ENCODE assay signal across 1 cellular context in genomic region chr19:38304866-38305429, GRCh38.
TF ChIP-seq lines count a peak whose summit lies in the region.

No MANE protein-coding gene starts in this region.

TF ChIP-seq in K562, 482 proteins besides CTCF, POLR2A, EP300 and RAD21 (continued from another document and continues in another):
- TF ChIP-seq ATF3 (IDR thresholded peaks at IDR 0.05) (no peak), ATF3 (CRISPR knock-in tag; conservative IDR thresholded peaks at IDR 0.05) (no peak), ZNF12 (CRISPR knock-in tag; IDR thresholded peaks at IDR 0.05) (no peak), ZNF311 (CRISPR knock-in tag; IDR thresholded peaks at IDR 0.05) (no peak), HMG20B (CRISPR knock-in tag; IDR thresholded peaks at IDR 0.05) (no peak), ARID2 (IDR thresholded peaks at IDR 0.05) (no peak), SMAD2 (IDR thresholded peaks at IDR 0.05; ENCODE audit: low read depth, low read length) (no peak), SIN3A (IDR thresholded peaks at IDR 0.05; ENCODE audit: borderline replicate concordance in 2 of 2, control insufficient read depth in 1 of 2, low read depth in 2 of 2, low read length in 2 of 2) (peak; percentile 91 to 95; a peak in 3 of 4 replicates), SMAD1 (IDR thresholded peaks at IDR 0.05; ENCODE audit: low read depth, low read length, partially characterized antibody) (no peak), SAFB (IDR thresholded peaks at IDR 0.05; ENCODE audit: borderline replicate concordance, low read depth, low read length) (no peak), WHSC1 (IDR thresholded peaks at IDR 0.05; ENCODE audit: low read length) (no peak), COPS2 (conservative IDR thresholded peaks at IDR 0.05) (no peak), ZNF263 (CRISPR knock-in tag; IDR thresholded peaks at IDR 0.05; ENCODE audit: borderline replicate concordance) (no peak), SMC3 (conservative IDR thresholded peaks at IDR 0.05; ENCODE audit: insufficient read depth, low read depth, low read length) (no peak), BHLHE40 (IDR thresholded peaks at IDR 0.05; ENCODE audit: low read length) (0 out of 2 replicates have a peak, but pooled peaks have one; percentile 16), ZNF316 (IDR thresholded peaks at IDR 0.05) (no peak), ZFP36 (IDR thresholded peaks at IDR 0.05; ENCODE audit: low read depth, low read length, partially characterized antibody) (no peak), CBX2 (IDR thresholded peaks at IDR 0.05; ENCODE audit: insufficient read depth, low read length, poor library complexity, severe bottlenecking) (no peak), RBBP5 (IDR thresholded peaks at IDR 0.05; ENCODE audit: borderline replicate concordance, insufficient read depth, low read length, poor library complexity, severe bottlenecking) (no peak), ZNF778 (CRISPR knock-in tag; IDR thresholded peaks at IDR 0.05) (no peak), SREBF1 (IDR thresholded peaks at IDR 0.05; ENCODE audit: borderline replicate concordance, low read depth, low read length) (no peak), CBX3 (IDR thresholded peaks at IDR 0.05; ENCODE audit: borderline replicate concordance in 1 of 2, low read length in 2 of 2) (no peak), ZNF584 (CRISPR knock-in tag; IDR thresholded peaks at IDR 0.05; ENCODE audit: low read depth) (no peak), RREB1 (CRISPR knock-in tag; IDR thresholded peaks at IDR 0.05) (no peak), ARID1B (IDR thresholded peaks at IDR 0.05) (no peak), ZNF57 (CRISPR knock-in tag; IDR thresholded peaks at IDR 0.05) (no peak), HDAC2 (IDR thresholded peaks at IDR 0.05) (no peak), ZNF324 (CRISPR knock-in tag; IDR thresholded peaks at IDR 0.05) (no peak), ZNF197 (CRISPR knock-in tag; IDR thresholded peaks at IDR 0.05; ENCODE audit: low read depth) (no peak)
- TF ChIP-seq, protein P1, sequence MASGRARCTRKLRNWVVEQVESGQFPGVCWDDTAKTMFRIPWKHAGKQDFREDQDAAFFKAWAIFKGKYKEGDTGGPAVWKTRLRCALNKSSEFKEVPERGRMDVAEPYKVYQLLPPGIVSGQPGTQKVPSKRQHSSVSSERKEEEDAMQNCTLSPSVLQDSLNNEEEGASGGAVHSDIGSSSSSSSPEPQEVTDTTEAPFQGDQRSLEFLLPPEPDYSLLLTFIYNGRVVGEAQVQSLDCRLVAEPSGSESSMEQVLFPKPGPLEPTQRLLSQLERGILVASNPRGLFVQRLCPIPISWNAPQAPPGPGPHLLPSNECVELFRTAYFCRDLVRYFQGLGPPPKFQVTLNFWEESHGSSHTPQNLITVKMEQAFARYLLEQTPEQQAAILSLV (tag; IDR thresholded peaks at IDR 0.05) = no peak
- TF ChIP-seq, protein P2, sequence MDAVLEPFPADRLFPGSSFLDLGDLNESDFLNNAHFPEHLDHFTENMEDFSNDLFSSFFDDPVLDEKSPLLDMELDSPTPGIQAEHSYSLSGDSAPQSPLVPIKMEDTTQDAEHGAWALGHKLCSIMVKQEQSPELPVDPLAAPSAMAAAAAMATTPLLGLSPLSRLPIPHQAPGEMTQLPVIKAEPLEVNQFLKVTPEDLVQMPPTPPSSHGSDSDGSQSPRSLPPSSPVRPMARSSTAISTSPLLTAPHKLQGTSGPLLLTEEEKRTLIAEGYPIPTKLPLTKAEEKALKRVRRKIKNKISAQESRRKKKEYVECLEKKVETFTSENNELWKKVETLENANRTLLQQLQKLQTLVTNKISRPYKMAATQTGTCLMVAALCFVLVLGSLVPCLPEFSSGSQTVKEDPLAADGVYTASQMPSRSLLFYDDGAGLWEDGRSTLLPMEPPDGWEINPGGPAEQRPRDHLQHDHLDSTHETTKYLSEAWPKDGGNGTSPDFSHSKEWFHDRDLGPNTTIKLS (IDR thresholded peaks at IDR 0.05; ENCODE audit: borderline replicate concordance, low read depth) = no peak
- TF ChIP-seq, protein P3, sequence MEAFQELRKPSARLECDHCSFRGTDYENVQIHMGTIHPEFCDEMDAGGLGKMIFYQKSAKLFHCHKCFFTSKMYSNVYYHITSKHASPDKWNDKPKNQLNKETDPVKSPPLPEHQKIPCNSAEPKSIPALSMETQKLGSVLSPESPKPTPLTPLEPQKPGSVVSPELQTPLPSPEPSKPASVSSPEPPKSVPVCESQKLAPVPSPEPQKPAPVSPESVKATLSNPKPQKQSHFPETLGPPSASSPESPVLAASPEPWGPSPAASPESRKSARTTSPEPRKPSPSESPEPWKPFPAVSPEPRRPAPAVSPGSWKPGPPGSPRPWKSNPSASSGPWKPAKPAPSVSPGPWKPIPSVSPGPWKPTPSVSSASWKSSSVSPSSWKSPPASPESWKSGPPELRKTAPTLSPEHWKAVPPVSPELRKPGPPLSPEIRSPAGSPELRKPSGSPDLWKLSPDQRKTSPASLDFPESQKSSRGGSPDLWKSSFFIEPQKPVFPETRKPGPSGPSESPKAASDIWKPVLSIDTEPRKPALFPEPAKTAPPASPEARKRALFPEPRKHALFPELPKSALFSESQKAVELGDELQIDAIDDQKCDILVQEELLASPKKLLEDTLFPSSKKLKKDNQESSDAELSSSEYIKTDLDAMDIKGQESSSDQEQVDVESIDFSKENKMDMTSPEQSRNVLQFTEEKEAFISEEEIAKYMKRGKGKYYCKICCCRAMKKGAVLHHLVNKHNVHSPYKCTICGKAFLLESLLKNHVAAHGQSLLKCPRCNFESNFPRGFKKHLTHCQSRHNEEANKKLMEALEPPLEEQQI (IDR thresholded peaks at IDR 0.05) = no peak
- TF ChIP-seq, protein P4, sequence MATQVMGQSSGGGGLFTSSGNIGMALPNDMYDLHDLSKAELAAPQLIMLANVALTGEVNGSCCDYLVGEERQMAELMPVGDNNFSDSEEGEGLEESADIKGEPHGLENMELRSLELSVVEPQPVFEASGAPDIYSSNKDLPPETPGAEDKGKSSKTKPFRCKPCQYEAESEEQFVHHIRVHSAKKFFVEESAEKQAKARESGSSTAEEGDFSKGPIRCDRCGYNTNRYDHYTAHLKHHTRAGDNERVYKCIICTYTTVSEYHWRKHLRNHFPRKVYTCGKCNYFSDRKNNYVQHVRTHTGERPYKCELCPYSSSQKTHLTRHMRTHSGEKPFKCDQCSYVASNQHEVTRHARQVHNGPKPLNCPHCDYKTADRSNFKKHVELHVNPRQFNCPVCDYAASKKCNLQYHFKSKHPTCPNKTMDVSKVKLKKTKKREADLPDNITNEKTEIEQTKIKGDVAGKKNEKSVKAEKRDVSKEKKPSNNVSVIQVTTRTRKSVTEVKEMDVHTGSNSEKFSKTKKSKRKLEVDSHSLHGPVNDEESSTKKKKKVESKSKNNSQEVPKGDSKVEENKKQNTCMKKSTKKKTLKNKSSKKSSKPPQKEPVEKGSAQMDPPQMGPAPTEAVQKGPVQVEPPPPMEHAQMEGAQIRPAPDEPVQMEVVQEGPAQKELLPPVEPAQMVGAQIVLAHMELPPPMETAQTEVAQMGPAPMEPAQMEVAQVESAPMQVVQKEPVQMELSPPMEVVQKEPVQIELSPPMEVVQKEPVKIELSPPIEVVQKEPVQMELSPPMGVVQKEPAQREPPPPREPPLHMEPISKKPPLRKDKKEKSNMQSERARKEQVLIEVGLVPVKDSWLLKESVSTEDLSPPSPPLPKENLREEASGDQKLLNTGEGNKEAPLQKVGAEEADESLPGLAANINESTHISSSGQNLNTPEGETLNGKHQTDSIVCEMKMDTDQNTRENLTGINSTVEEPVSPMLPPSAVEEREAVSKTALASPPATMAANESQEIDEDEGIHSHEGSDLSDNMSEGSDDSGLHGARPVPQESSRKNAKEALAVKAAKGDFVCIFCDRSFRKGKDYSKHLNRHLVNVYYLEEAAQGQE (CRISPR knock-in tag; IDR thresholded peaks at IDR 0.05; ENCODE audit: low read depth) = 0 out of 2 replicates have a peak, but pooled peaks have one; percentile 9
- TF ChIP-seq, protein P5, sequence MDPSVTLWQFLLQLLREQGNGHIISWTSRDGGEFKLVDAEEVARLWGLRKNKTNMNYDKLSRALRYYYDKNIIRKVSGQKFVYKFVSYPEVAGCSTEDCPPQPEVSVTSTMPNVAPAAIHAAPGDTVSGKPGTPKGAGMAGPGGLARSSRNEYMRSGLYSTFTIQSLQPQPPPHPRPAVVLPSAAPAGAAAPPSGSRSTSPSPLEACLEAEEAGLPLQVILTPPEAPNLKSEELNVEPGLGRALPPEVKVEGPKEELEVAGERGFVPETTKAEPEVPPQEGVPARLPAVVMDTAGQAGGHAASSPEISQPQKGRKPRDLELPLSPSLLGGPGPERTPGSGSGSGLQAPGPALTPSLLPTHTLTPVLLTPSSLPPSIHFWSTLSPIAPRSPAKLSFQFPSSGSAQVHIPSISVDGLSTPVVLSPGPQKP (CRISPR knock-in tag; IDR thresholded peaks at IDR 0.05) = no peak
- TF ChIP-seq, protein P6, sequence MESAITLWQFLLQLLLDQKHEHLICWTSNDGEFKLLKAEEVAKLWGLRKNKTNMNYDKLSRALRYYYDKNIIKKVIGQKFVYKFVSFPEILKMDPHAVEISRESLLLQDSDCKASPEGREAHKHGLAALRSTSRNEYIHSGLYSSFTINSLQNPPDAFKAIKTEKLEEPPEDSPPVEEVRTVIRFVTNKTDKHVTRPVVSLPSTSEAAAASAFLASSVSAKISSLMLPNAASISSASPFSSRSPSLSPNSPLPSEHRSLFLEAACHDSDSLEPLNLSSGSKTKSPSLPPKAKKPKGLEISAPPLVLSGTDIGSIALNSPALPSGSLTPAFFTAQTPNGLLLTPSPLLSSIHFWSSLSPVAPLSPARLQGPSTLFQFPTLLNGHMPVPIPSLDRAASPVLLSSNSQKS (CRISPR knock-in tag; IDR thresholded peaks at IDR 0.05) = no peak
- TF ChIP-seq, protein P7, sequence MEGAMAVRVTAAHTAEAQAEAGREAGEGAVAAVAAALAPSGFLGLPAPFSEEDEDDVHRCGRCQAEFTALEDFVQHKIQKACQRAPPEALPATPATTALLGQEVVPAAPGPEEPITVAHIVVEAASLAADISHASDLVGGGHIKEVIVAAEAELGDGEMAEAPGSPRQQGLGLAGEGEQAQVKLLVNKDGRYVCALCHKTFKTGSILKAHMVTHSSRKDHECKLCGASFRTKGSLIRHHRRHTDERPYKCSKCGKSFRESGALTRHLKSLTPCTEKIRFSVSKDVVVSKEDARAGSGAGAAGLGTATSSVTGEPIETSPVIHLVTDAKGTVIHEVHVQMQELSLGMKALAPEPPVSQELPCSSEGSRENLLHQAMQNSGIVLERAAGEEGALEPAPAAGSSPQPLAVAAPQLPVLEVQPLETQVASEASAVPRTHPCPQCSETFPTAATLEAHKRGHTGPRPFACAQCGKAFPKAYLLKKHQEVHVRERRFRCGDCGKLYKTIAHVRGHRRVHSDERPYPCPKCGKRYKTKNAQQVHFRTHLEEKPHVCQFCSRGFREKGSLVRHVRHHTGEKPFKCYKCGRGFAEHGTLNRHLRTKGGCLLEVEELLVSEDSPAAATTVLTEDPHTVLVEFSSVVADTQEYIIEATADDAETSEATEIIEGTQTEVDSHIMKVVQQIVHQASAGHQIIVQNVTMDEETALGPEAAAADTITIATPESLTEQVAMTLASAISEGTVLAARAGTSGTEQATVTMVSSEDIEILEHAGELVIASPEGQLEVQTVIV (CRISPR knock-in tag; IDR thresholded peaks at IDR 0.05; ENCODE audit: borderline replicate concordance) = no peak
- TF ChIP-seq, protein P8, sequence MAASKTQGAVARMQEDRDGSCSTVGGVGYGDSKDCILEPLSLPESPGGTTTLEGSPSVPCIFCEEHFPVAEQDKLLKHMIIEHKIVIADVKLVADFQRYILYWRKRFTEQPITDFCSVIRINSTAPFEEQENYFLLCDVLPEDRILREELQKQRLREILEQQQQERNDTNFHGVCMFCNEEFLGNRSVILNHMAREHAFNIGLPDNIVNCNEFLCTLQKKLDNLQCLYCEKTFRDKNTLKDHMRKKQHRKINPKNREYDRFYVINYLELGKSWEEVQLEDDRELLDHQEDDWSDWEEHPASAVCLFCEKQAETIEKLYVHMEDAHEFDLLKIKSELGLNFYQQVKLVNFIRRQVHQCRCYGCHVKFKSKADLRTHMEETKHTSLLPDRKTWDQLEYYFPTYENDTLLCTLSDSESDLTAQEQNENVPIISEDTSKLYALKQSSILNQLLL (CRISPR knock-in tag; IDR thresholded peaks at IDR 0.05; ENCODE audit: borderline replicate concordance) = no peak
